In genomic region chrX:150896632-150897031, GRCh38 we compare ENCODE assay signal across 2 cellular contexts.
TF ChIP-seq lines count a peak whose summit lies in the region.

No MANE protein-coding gene starts in this region.

TF ChIP-seq in GM12891, 5 proteins besides CTCF, POLR2A, EP300 and RAD21 (continued from another document):
- TF ChIP-seq TAF1 (IDR thresholded peaks at IDR 0.05; ENCODE audit: low read depth, low read length) (no peak), POU2F2 (IDR thresholded peaks at IDR 0.05; ENCODE audit: low read depth, low read length) (no peak)
TF ChIP-seq in GM12891: peak in this region for 0.

TF ChIP-seq in neural cell, 6 proteins besides CTCF, POLR2A, EP300 and RAD21:
- no peak for TF ChIP-seq REST (IDR thresholded peaks at IDR 0.05; ENCODE audit: borderline replicate concordance)
- TF ChIP-seq SMC3 (conservative IDR thresholded peaks at IDR 0.05; ENCODE audit: poor library complexity) = no peak
- TF ChIP-seq MXI1 (conservative IDR thresholded peaks at IDR 0.05; ENCODE audit: poor library complexity, severe bottlenecking) = no peak
- no peak for TF ChIP-seq POLR2AphosphoS5 (IDR thresholded peaks at IDR 0.05)
- no peak for TF ChIP-seq EZH2 (IDR thresholded peaks at IDR 0.05; ENCODE audit: borderline replicate concordance, insufficient read depth, low read length, poor library complexity, severe bottlenecking)
- TF ChIP-seq TAF1 (IDR thresholded peaks at IDR 0.05; ENCODE audit: low read depth) = no peak
